Comparison of ENCODE assay signal across 24 cellular contexts in genomic region chr20:51162015-51162414, GRCh38.
"Had no signal": no experiment of that assay in that cellular context is flagged by ENCODE, and none has a peak within 500 bp of the region (broad histone marks: within the 10 kb centered on the region; RNA-seq: fewer than 3 reads in every experiment).

No MANE protein-coding gene starts in this region.

- ATAC-seq: activated CD8-positive, alpha-beta T cell treated with anti-CD3 and anti-CD28 coated beads, Interleukin-2, amount 10 ng/mL, durations not matched to agents 7 days and 5 days; activated naive CD8-positive, alpha-beta T cell treated with anti-CD3 and anti-CD28 coated beads, Interleukin-2, amount 50 U/mL, for 24 hours; body of pancreas; foreskin keratinocyte; left lobe of liver; lower lobe of right lung; mucosa of descending colon had no signal

- FAIRE-seq: kidney had no signal

- H3K4me1 ChIP-seq: body of pancreas, foreskin keratinocyte, lower lobe of right lung, upper lobe of left lung had no signal

- DNase-seq: activated CD4-positive, alpha-beta T cell treated with anti-CD3 and anti-CD28 coated beads for 1 hour; activated CD4-positive, alpha-beta T cell treated with anti-CD3 and anti-CD28 coated beads, Interleukin-2, amount 50 U/mL, for 1 hour; activated CD8-positive, alpha-beta T cell treated with anti-CD3 and anti-CD28 coated beads, Interleukin-2, amount 10 ng/mL, durations not matched to agents 7 days and 5 days; activated gamma-delta T cell; activated naive CD4-positive, alpha-beta T cell treated with anti-CD3 and anti-CD28 coated beads, Interleukin-2, amount 50 U/mL, for 16 hours; activated naive CD8-positive, alpha-beta T cell treated with anti-CD3 and anti-CD28 coated beads, Interleukin-2, amount 50 U/mL, for 24 hours; body of pancreas; cortex of kidney; foreskin keratinocyte; kidney; lower lobe of right lung; mesendoderm; mucosa of descending colon; naive B cell; occipital lobe; retina; stimulated activated CD4-positive, alpha-beta T cell treated with anti-CD3 and anti-CD28 coated beads, Interleukin-2, amount 100 ng/mL, for 48 hours; stimulated activated CD8-positive, alpha-beta memory T cell treated with anti-CD3 and anti-CD28 coated beads, Interleukin-4, amount 100 ng/mL, for 48 hours; stimulated activated naive B cell treated with anti-CD40 and anti-IgM and Interleukin-4, amounts not matched to agents 10 μg/mL and 1 μg/mL and 100 μg/mL, for 72 hours; upper lobe of left lung had no signal

- H3K9me3 ChIP-seq: body of pancreas, lower lobe of right lung, mucosa of descending colon, thoracic aorta, upper lobe of left lung had no signal

- H3K27me3 ChIP-seq: body of pancreas, cardiac muscle cell, upper lobe of left lung had no signal

- H3K36me3 ChIP-seq: cardiac muscle cell, lower lobe of right lung, thoracic aorta, upper lobe of left lung had no signal

- H3K27ac ChIP-seq: body of pancreas, cardiac muscle cell, epithelial cell of prostate, foreskin keratinocyte, lower lobe of right lung, thoracic aorta, upper lobe of left lung had no signal

- H3K4me3 ChIP-seq: body of pancreas, cardiac muscle cell, lower lobe of right lung, mucosa of descending colon, thoracic aorta, upper lobe of left lung had no signal
